17 cellular contexts compared by ENCODE assay signal in the genomic region with DNA sequence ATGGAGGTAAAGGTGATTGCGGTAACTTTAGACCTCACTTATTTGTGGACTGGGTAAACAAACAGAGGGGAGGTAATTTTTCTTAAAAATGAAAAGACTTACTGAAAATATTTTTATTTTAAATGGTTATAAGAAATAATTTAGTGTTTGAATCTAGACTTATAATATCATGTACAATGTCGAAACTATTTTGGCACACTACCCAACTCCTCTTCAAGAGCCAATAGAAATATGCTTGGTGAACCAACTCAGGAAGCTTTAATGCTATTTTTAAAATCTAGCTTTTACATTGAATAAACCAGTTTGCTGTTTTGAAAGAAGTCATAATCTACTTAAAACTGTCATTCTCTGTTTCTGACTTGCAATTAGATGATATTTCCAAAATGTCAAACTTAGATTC.
"Had no signal": no experiment of that assay in that cellular context is flagged by ENCODE, and none has a peak within 500 bp of the region (broad histone marks: within the 10 kb centered on the region; RNA-seq: fewer than 3 reads in every experiment).

No MANE protein-coding gene starts in this region.

- H3K27ac Mint-ChIP-seq: activated naive CD8-positive, alpha-beta T cell treated with anti-CD3 and anti-CD28 coated beads for 36 hours; T-helper 2 cell treated with Interferon-gamma antibody and Interleukin-4, amounts not matched to agents 5 μg/mL and 100 μg/mL, for 36 hours had no signal

- FAIRE-seq: pancreas had no signal

- ATAC-seq: gastroesophageal sphincter, pancreas had no signal

- DNase-seq: activated CD4-positive, alpha-beta T cell treated with anti-CD3 and anti-CD28 coated beads for 1 hour; activated CD4-positive, alpha-beta T cell treated with anti-CD3 and anti-CD28 coated beads, Interleukin-2, amount 50 U/mL, for 48 hours; activated gamma-delta T cell treated with Interleukin-2 at 50 U/mL for 16 hours; activated naive CD8-positive, alpha-beta T cell treated with anti-CD3 and anti-CD28 coated beads for 36 hours; activated T-cell treated with anti-CD3 and anti-CD28 coated beads, Interleukin-2, amount 50 U/mL, for 48 hours; aorta; caudate nucleus; cortex of kidney; effector CD8-positive, alpha-beta T cell; kidney glomerular epithelial cell; pancreas; stomach; thyroid gland; uterus had no signal

- H3K9me3 ChIP-seq: gastroesophageal sphincter, pancreas, thyroid gland, uterus had no signal

- H3K4me3 ChIP-seq: gastroesophageal sphincter, pancreas, stomach, thyroid gland, uterus had no signal

- H3K27me3 ChIP-seq: gastroesophageal sphincter, pancreas, stomach, thyroid gland, uterus had no signal

- H3K4me1 ChIP-seq: pancreas, stomach, thyroid gland, uterus had no signal

- H3K4me3 Mint-ChIP-seq: activated naive CD8-positive, alpha-beta T cell treated with anti-CD3 and anti-CD28 coated beads for 36 hours; neural crest cell; T-helper 2 cell treated with Interferon-gamma antibody and Interleukin-4, amounts not matched to agents 5 μg/mL and 100 μg/mL, for 36 hours had no signal

- H3K27me3 Mint-ChIP-seq: activated naive CD8-positive, alpha-beta T cell treated with anti-CD3 and anti-CD28 coated beads for 36 hours had no signal

- H3K36me3 Mint-ChIP-seq: activated naive CD8-positive, alpha-beta T cell treated with anti-CD3 and anti-CD28 coated beads for 36 hours had no signal

- H3K4me1 Mint-ChIP-seq: activated naive CD8-positive, alpha-beta T cell treated with anti-CD3 and anti-CD28 coated beads for 36 hours had no signal

- H3K36me3 ChIP-seq: gastroesophageal sphincter, pancreas, stomach, thyroid gland, uterus had no signal

- H3K27ac ChIP-seq: gastroesophageal sphincter, pancreas, stomach, thyroid gland, uterus had no signal
